Comparison of ENCODE assay signal across 1 cellular context in the genomic region with DNA sequence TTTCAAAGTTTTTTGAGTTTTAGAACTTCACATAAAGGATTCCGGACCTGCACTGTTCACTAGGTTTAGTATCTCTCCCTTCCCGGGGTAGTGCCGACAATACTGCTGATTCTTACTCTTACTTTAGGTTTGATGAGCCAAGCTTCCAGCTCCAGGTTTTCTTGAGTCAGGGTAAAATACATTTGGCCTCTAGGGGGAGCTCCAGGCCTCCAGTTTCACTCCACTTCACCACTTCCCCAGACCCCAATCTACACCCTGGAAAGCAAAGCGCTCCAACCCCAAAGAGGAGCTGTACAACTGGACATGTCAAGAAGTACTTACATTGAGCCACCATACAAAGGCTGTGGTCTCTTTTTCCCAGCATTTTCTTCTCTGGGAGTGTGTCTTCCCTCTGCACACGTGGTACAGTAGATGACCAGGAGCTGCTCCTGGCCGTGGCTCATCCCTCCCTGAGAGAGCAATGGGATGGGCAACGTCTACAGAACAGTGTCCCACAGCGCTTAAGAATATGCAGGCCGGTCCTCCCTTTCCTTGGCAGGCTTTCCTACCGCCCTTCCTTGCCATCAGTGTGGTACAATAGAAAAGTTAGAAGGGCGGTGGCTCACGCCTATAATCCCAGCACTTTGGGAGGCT.
TF ChIP-seq lines count a peak whose summit lies in the region.

No MANE protein-coding gene starts in this region.

TF ChIP-seq in liver, 16 proteins besides CTCF, POLR2A, EP300 and RAD21 (continued from another document):
- TF ChIP-seq, protein P1, sequence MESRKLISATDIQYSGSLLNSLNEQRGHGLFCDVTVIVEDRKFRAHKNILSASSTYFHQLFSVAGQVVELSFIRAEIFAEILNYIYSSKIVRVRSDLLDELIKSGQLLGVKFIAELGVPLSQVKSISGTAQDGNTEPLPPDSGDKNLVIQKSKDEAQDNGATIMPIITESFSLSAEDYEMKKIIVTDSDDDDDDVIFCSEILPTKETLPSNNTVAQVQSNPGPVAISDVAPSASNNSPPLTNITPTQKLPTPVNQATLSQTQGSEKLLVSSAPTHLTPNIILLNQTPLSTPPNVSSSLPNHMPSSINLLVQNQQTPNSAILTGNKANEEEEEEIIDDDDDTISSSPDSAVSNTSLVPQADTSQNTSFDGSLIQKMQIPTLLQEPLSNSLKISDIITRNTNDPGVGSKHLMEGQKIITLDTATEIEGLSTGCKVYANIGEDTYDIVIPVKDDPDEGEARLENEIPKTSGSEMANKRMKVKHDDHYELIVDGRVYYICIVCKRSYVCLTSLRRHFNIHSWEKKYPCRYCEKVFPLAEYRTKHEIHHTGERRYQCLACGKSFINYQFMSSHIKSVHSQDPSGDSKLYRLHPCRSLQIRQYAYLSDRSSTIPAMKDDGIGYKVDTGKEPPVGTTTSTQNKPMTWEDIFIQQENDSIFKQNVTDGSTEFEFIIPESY (IDR thresholded peaks at IDR 0.05): no peak
- no peak for TF ChIP-seq NR2F2 (IDR thresholded peaks at IDR 0.05)
- no peak for TF ChIP-seq JUND (IDR thresholded peaks at IDR 0.05)
- no peak for TF ChIP-seq SP1 (IDR thresholded peaks at IDR 0.05)
- no peak for TF ChIP-seq HNF4G (IDR thresholded peaks at IDR 0.05)
- TF ChIP-seq GABPA (IDR thresholded peaks at IDR 0.05 in 1 of 2, conservative IDR thresholded peaks at IDR 0.05 in 1 of 2): no peak
- TF ChIP-seq RXRA (IDR thresholded peaks at IDR 0.05): no peak
- no peak for TF ChIP-seq YY1 (IDR thresholded peaks at IDR 0.05)
- TF ChIP-seq HNF4A (conservative IDR thresholded peaks at IDR 0.05): no peak
- TF ChIP-seq, protein P2, sequence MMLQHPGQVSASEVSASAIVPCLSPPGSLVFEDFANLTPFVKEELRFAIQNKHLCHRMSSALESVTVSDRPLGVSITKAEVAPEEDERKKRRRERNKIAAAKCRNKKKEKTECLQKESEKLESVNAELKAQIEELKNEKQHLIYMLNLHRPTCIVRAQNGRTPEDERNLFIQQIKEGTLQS (IDR thresholded peaks at IDR 0.05): no peak
TF ChIP-seq in liver: peak in this region for 0.
